In the genomic region with DNA sequence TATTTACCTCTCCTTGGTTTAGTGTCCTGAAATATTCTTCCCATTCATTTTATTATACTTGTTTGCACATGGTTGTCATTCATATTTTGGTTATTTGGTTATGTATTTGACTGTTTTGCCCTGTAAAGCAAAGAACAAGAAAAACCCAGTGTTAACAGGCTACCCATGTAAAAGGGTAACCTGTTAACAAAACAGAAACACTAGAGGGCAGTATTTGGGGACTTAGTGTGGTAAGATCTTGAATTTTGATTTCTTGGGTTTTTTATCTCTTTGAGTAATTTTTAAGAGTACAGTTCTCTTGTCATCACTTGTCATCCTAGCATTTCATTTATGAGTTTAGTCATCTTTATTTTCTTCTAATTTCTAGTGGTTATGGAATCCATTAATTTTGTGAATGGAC, we compare ENCODE assay signal across 8 cellular contexts. TPM values are rescaled to one million over a fixed set of nuclear protein-coding genes. Genes with fewer than 3 reads are reported as not detected.
DNase-seq lines count a peak whose midpoint lies in the region; ATAC-seq and TF ChIP-seq lines count a peak whose summit lies in the region.

No MANE protein-coding gene starts in this region.

- H3K4me1 Mint-ChIP-seq in chondrocyte (ENCODE audit: low read depth) (no peaks in the 10 kb centered on the region), progenitor cell of endocrine pancreas (ENCODE audit: low read depth) (peaks cover 4% of the 10 kb centered on the region)

- H3K9me3 Mint-ChIP-seq in chondrocyte (ENCODE audit: low read depth) (no peaks in the 10 kb centered on the region), progenitor cell of endocrine pancreas (ENCODE audit: low read depth) (no peaks in the 10 kb centered on the region)

- peaks cover 34% of the 10 kb centered on the region for H3K36me3 Mint-ChIP-seq in chondrocyte (ENCODE audit: low read depth)
- H3K36me3 Mint-ChIP-seq in progenitor cell of endocrine pancreas (ENCODE audit: insufficient read depth), result peaks cover 12% of the 10 kb centered on the region

- intact Hi-C loops in left colon (cut with DNase I, micrococcal nuclease), result no loop called here

- peak; percentile 0 for DNase-seq in NCI-H2029 (lab: John Stamatoyannopoulos, UW)
- DNase-seq in NCI-H2029 treated with DMSO at 0.1 percent for 48 hours (lab: John Stamatoyannopoulos, UW), result no peak
- peak; percentile 20 for DNase-seq in M059J (ENCODE audit: low read depth)
- no peak for DNase-seq in chondrocyte (ENCODE audit: low spot score)
- no peak for DNase-seq in progenitor cell of endocrine pancreas (ENCODE audit: low spot score, unreplicated experiment)
- DNase-seq in left colon, result no peak
- DNase-seq in globus pallidus (ENCODE audit: low spot score), result no peak

- H3K27me3 Mint-ChIP-seq in chondrocyte (ENCODE audit: low read depth) (no peaks in the 10 kb centered on the region), progenitor cell of endocrine pancreas (no peaks in the 10 kb centered on the region)

- H3K27ac Mint-ChIP-seq in chondrocyte (ENCODE audit: unreplicated experiment) (no peak overlapping the region), progenitor cell of endocrine pancreas (no peak overlapping the region)

- ATAC-seq in left colon (no peak), GM21723 (IDR thresholded peaks at IDR 0.05; ENCODE audit: unreplicated experiment) (no peak)

- peak; percentile 73 for TF ChIP-seq CTCF in chondrocyte (IDR thresholded peaks at IDR 0.05)
- TF ChIP-seq CTCF in progenitor cell of endocrine pancreas (IDR thresholded peaks at IDR 0.05; ENCODE audit: unreplicated experiment), result peak; percentile 56

- H3K4me3 Mint-ChIP-seq in chondrocyte (ENCODE audit: unreplicated experiment) (no peak overlapping the region), progenitor cell of endocrine pancreas (ENCODE audit: low read depth) (no peak overlapping the region)

RNA-seq across cellular contexts. Expression of gene POLL, which starts 51.3 kb away (rescaled TPM):
- total RNA-seq in M059J (2014; rRNA removed; shearing (Covaris generic)), result 3.3 and 6.6 TPM in 2 replicates
- total RNA-seq in chondrocyte, result 21.2 to 31.0 TPM (median 23.4 TPM) in 3 replicates
- 49.3 and 55.9 TPM in 2 replicates for total RNA-seq in progenitor cell of endocrine pancreas
- 10 to 100 TPM; 27.1 to 28.6 TPM for total RNA-seq in left colon

RNA-seq across cellular contexts. Expression of gene DPCD, which starts 51.3 kb away (rescaled TPM):
- total RNA-seq in M059J (2014; rRNA removed; shearing (Covaris generic)), result 46.7 and 48.4 TPM in 2 replicates
- total RNA-seq in chondrocyte, result 13.9 to 19.0 TPM (median 18.3 TPM) in 3 replicates
- 27.4 and 36.9 TPM in 2 replicates for total RNA-seq in progenitor cell of endocrine pancreas
- 10 to 100 TPM in 1 of 2 donors, 1 to 10 TPM in 1; 7.3 to 12.9 TPM for total RNA-seq in left colon

Comparison
In these comparisons a context has a peak if more than half of its experiments do, and no peak if none do; other contexts are left out.
1. DNase-seq: peak in NCI-H2029 (single experiment) and M059J (single experiment); none in NCI-H2029 treated with DMSO at 0.1 percent for 48 hours (single experiment), chondrocyte (single experiment), progenitor cell of endocrine pancreas (single experiment), left colon (0 of 2) and globus pallidus (single experiment).